Comparison of ENCODE assay signal across 16 cellular contexts in the genomic region with DNA sequence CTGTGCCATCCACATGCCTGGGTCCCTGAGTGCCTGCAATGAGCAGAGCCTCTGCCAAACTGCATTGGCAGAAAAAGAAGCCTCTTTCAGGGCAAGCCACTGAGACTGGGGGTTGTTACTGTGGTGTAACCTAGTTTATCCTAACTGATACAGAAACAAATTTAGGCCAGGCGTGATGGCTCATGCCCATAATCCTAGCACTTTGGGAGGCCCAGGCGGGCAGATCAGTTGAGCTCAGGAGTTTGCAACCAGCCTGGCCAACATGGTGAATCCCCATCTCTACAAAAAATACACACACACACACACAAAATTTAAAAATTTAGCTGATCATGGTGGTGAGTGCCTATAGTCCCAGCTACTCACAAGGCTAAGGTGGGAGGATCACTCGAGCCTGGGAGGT.
DNase-seq lines count a peak whose midpoint lies in the region; ATAC-seq and TF ChIP-seq lines count a peak whose summit lies in the region.
"Had no signal": no experiment of that assay in that cellular context is flagged by ENCODE, and none has a peak within 500 bp of the region (broad histone marks: within the 10 kb centered on the region; RNA-seq: fewer than 3 reads in every experiment).

No MANE protein-coding gene starts in this region.

- H3K4me3 Mint-ChIP-seq in activated naive CD4-positive, alpha-beta T cell treated with anti-CD3 and anti-CD28 coated beads, Interleukin-2, amount 10 ng/mL, durations not matched to agents 7 days and 5 days, result no peak overlapping the region
- H3K4me3 Mint-ChIP-seq in natural killer cell treated with Interleukin-12 subunit alpha and Interleukin-12 subunit beta and Interleukin-15 and Interleukin-18, amount 100 ng/mL, for 72 hours, result no peak overlapping the region
- H3K4me3 Mint-ChIP-seq in natural killer cell, result no peak overlapping the region
- H3K4me3 Mint-ChIP-seq: CD14-positive monocyte; CD4-positive, alpha-beta memory T cell; GM23338; HFFc6 had no signal

- intact Hi-C loops in natural killer cell (cut with micrococcal nuclease), result no loop called here
- intact Hi-C loops in sciatic nerve (cut with DNase I), result no loop called here

- no peaks in the 10 kb centered on the region for H3K4me1 Mint-ChIP-seq in activated naive CD4-positive, alpha-beta T cell treated with anti-CD3 and anti-CD28 coated beads, Interleukin-2, amount 10 ng/mL, durations not matched to agents 7 days and 5 days
- H3K4me1 Mint-ChIP-seq in natural killer cell treated with Interleukin-12 subunit alpha and Interleukin-12 subunit beta and Interleukin-15 and Interleukin-18, amount 100 ng/mL, for 72 hours (ENCODE audit: low read depth in 2 of 2), result no peaks in the 10 kb centered on the region
- H3K4me1 Mint-ChIP-seq in natural killer cell, result no peaks in the 10 kb centered on the region
- H3K4me1 Mint-ChIP-seq: CD4-positive, alpha-beta memory T cell had no signal

- CTCF ChIA-PET in activated naive CD4-positive, alpha-beta T cell treated with anti-CD3 and anti-CD28 coated beads, Interleukin-2, amount 10 ng/mL, durations not matched to agents 7 days and 5 days (lab: Charles Lee), result no interaction called here

- peak; percentile 5 for DNase-seq in activated naive CD4-positive, alpha-beta T cell treated with anti-CD3 and anti-CD28 coated beads, Interleukin-2, amount 10 ng/mL, durations not matched to agents 7 days and 5 days
- DNase-seq in activated naive CD4-positive, alpha-beta T cell treated with anti-CD3 and anti-CD28 coated beads, Interleukin-2, amount 50 U/mL, for 72 hours (ENCODE audit: low spot score in 2 of 2), result no peak
- peak; percentile 15 for DNase-seq in natural killer cell treated with Interleukin-12 subunit alpha and Interleukin-12 subunit beta and Interleukin-15 and Interleukin-18, amount 100 ng/mL, for 72 hours (ENCODE audit: low spot score)
- DNase-seq in natural killer cell (no peak), sciatic nerve (ENCODE audit: low spot score) (peak; percentile 9), SIG-M5 treated with dmso at 0.1 percent for 504 hours (lab: John Stamatoyannopoulos, UW; ENCODE audit: unreplicated experiment) (no peak), GF-D8 (lab: John Stamatoyannopoulos, UW) (no peak)
- DNase-seq: 8988T; CD4-positive, alpha-beta memory T cell; DMS153; DMS79; GDM1; HFFc6 had no signal

- no peaks in the 10 kb centered on the region for H3K9me3 Mint-ChIP-seq in activated naive CD4-positive, alpha-beta T cell treated with anti-CD3 and anti-CD28 coated beads, Interleukin-2, amount 10 ng/mL, durations not matched to agents 7 days and 5 days
- H3K9me3 Mint-ChIP-seq in activated naive CD4-positive, alpha-beta T cell treated with anti-CD3 and anti-CD28 coated beads, Interleukin-2, amount 50 U/mL, for 72 hours, result no peaks in the 10 kb centered on the region
- H3K9me3 Mint-ChIP-seq in natural killer cell treated with Interleukin-12 subunit alpha and Interleukin-12 subunit beta and Interleukin-15 and Interleukin-18, amount 100 ng/mL, for 72 hours, result no peaks in the 10 kb centered on the region
- no peaks in the 10 kb centered on the region for H3K9me3 Mint-ChIP-seq in natural killer cell
- H3K9me3 Mint-ChIP-seq: GM23338, HFFc6 had no signal

- no peak for TF ChIP-seq CTCF in natural killer cell (IDR thresholded peaks at IDR 0.05)

- H3K27ac Mint-ChIP-seq in activated naive CD4-positive, alpha-beta T cell treated with anti-CD3 and anti-CD28 coated beads, Interleukin-2, amount 10 ng/mL, durations not matched to agents 7 days and 5 days, result no peak overlapping the region
- H3K27ac Mint-ChIP-seq in activated naive CD4-positive, alpha-beta T cell treated with anti-CD3 and anti-CD28 coated beads, Interleukin-2, amount 50 U/mL, for 72 hours, result peak overlapping the region in 1 of 2 donors; percentile 69
- no peak overlapping the region for H3K27ac Mint-ChIP-seq in natural killer cell treated with Interleukin-12 subunit alpha and Interleukin-12 subunit beta and Interleukin-15 and Interleukin-18, amount 100 ng/mL, for 72 hours
- H3K27ac Mint-ChIP-seq in natural killer cell, result no peak overlapping the region
- H3K27ac Mint-ChIP-seq: CD14-positive monocyte; CD4-positive, alpha-beta memory T cell; GM23338; HFFc6 had no signal

- H3K36me3 Mint-ChIP-seq in activated naive CD4-positive, alpha-beta T cell treated with anti-CD3 and anti-CD28 coated beads, Interleukin-2, amount 10 ng/mL, durations not matched to agents 7 days and 5 days, result no peaks in the 10 kb centered on the region
- H3K36me3 Mint-ChIP-seq in activated naive CD4-positive, alpha-beta T cell treated with anti-CD3 and anti-CD28 coated beads, Interleukin-2, amount 50 U/mL, for 72 hours, result no peaks in the 10 kb centered on the region
- no peaks in the 10 kb centered on the region for H3K36me3 Mint-ChIP-seq in natural killer cell treated with Interleukin-12 subunit alpha and Interleukin-12 subunit beta and Interleukin-15 and Interleukin-18, amount 100 ng/mL, for 72 hours
- no peaks in the 10 kb centered on the region for H3K36me3 Mint-ChIP-seq in natural killer cell
- H3K36me3 Mint-ChIP-seq: CD14-positive monocyte; CD4-positive, alpha-beta memory T cell had no signal

- peaks cover 48% of the 10 kb centered on the region for H3K27me3 Mint-ChIP-seq in activated naive CD4-positive, alpha-beta T cell treated with anti-CD3 and anti-CD28 coated beads, Interleukin-2, amount 10 ng/mL, durations not matched to agents 7 days and 5 days
- H3K27me3 Mint-ChIP-seq in natural killer cell treated with Interleukin-12 subunit alpha and Interleukin-12 subunit beta and Interleukin-15 and Interleukin-18, amount 100 ng/mL, for 72 hours, result peaks cover 16 to 17% of the 10 kb centered on the region in 2 donors
- H3K27me3 Mint-ChIP-seq in natural killer cell (ENCODE audit: low read depth in 2 of 2), result peaks cover 9 to 30% of the 10 kb centered on the region in 2 donors

- no peak for ATAC-seq in activated naive CD4-positive, alpha-beta T cell treated with anti-CD3 and anti-CD28 coated beads, Interleukin-2, amount 50 U/mL, for 72 hours
- no peak for ATAC-seq in natural killer cell treated with Interleukin-12 subunit alpha and Interleukin-12 subunit beta and Interleukin-15 and Interleukin-18, amount 100 ng/mL, for 72 hours
- ATAC-seq in natural killer cell, result no peak
- no peak for ATAC-seq in sciatic nerve
- ATAC-seq: GM23338, HCT116 had no signal

Comparison
In these comparisons a context has a peak if more than half of its experiments do, and no peak if none do; other contexts are left out.
1. DNase-seq: peak in activated naive CD4-positive, alpha-beta T cell treated with anti-CD3 and anti-CD28 coated beads, Interleukin-2, amount 10 ng/mL, durations not matched to agents 7 days and 5 days (single experiment), natural killer cell treated with Interleukin-12 subunit alpha and Interleukin-12 subunit beta and Interleukin-15 and Interleukin-18, amount 100 ng/mL, for 72 hours (single experiment) and sciatic nerve (single experiment); none in activated naive CD4-positive, alpha-beta T cell treated with anti-CD3 and anti-CD28 coated beads, Interleukin-2, amount 50 U/mL, for 72 hours (0 of 2), natural killer cell (single experiment), SIG-M5 treated with dmso at 0.1 percent for 504 hours (single experiment) and GF-D8 (single experiment).